In the genomic region with DNA sequence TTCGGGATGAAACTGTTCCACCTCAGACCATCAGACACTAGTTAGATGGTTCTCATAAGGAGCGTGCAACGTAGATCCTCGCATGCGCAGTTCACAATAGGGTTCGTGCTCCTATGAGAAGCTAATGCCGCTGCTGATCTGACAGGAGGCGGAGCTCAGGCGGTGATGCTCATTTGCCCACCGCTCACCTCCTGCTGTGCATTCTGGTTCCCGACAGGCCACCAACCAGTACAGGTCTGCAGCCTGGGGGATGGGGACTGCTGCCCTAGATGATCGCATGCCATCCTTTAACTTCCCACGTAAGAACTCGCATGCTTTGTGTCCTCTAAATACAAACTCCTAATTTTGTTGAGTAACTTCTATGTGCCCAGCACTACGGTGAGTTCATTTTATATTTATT, we compare ENCODE assay signal across 16 cellular contexts.
DNase-seq lines count a peak whose midpoint lies in the region; ATAC-seq and TF ChIP-seq lines count a peak whose summit lies in the region.
"Had no signal": no experiment of that assay in that cellular context is flagged by ENCODE, and none has a peak within 500 bp of the region (broad histone marks: within the 10 kb centered on the region; RNA-seq: fewer than 3 reads in every experiment).

No MANE protein-coding gene starts in this region.

- H3K79me1 ChIP-seq in mesendoderm (ENCODE audit: low read length) = no peaks in the 10 kb centered on the region

- no peak overlapping the region for H3K4me3 ChIP-seq in esophagus muscularis mucosa
- H3K4me3 ChIP-seq in mesendoderm (ENCODE audit: low read length) = no peak overlapping the region
- H3K4me3 ChIP-seq: GM12878 had no signal

- H3K79me2 ChIP-seq in mesendoderm (ENCODE audit: control insufficient read depth, insufficient read depth, low read length) = no peaks in the 10 kb centered on the region

- H3K9me3 Mint-ChIP-seq in WTC11 = no peaks in the 10 kb centered on the region
- H3K9me3 Mint-ChIP-seq: CD4-positive, alpha-beta memory T cell; H9 had no signal

- H3K9ac ChIP-seq in mesendoderm (ENCODE audit: low read length) = no peak overlapping the region

- no peak overlapping the region for H3K18ac ChIP-seq in mesendoderm (ENCODE audit: low read length)

- H2BK120ac ChIP-seq in mesendoderm (ENCODE audit: low read depth, low read length) = no peak overlapping the region

- 85% methylated on average over 15 of the region's 15 CpGs for WGBS in esophagus muscularis mucosa
- no CpG with 5 or more reads among the region's 15 CpGs for WGBS in mesendoderm (ENCODE audit: extremely low coverage, insufficient coverage, low lambda C conversion rate)

- H2AK5ac ChIP-seq in mesendoderm (ENCODE audit: low read length) = no peak overlapping the region

- H2BK5ac ChIP-seq in mesendoderm (ENCODE audit: low read length) = no peak overlapping the region

- CTCF ChIA-PET in WTC11 (lab: Charles Lee) = interaction anchor here (1.0 to 4.0 kb wide), 6 partner anchors 47 to 518 kb away, joined by 3 to 19 read pairs (median 6); no protein-coding TSS in a partner anchor

- POLR2A ChIA-PET in WTC11 (lab: Charles Lee) = no interaction called here

- peaks cover 22% of the 10 kb centered on the region for H3K4me1 Mint-ChIP-seq in WTC11
- H3K4me1 Mint-ChIP-seq: CD4-positive, alpha-beta memory T cell had no signal

- ATAC-seq in WTC11 (peak; percentile 51), GM18909 (IDR thresholded peaks at IDR 0.05; ENCODE audit: poor library complexity, unreplicated experiment) (no peak), HG03354 (IDR thresholded peaks at IDR 0.05; ENCODE audit: poor library complexity, severe bottlenecking, unreplicated experiment) (no peak)
- ATAC-seq: GM12878, HCT116 had no signal

- no peak overlapping the region for H3K27ac ChIP-seq in esophagus muscularis mucosa (replicated peaks in 1 of 4)
- H3K27ac ChIP-seq in mesendoderm (ENCODE audit: low read depth, low read length) = no peak overlapping the region

- H3K4me3 Mint-ChIP-seq in WTC11 = no peak overlapping the region
- H3K4me3 Mint-ChIP-seq: CD4-positive, alpha-beta memory T cell; H9 had no signal

- no peak overlapping the region for H4K5ac ChIP-seq in mesendoderm (ENCODE audit: low read length)

- no peak overlapping the region for H4K8ac ChIP-seq in mesendoderm (ENCODE audit: low read depth, low read length)

- no peak overlapping the region for H3K23ac ChIP-seq in mesendoderm (ENCODE audit: low read length)

- H3K4me1 ChIP-seq in esophagus muscularis mucosa (peaks cover 0 to 12% (median 10%) of the 10 kb centered on the region in 4 donors), mesendoderm (ENCODE audit: control insufficient read depth, low read depth, low read length) (no peaks in the 10 kb centered on the region)
- H3K4me1 ChIP-seq: Caco-2 had no signal

- DNase-seq in ELF-1 (ENCODE audit: low read depth, low spot score) = peak; percentile 49
- peak; percentile 52 for DNase-seq in WTC11 (ENCODE audit: low spot score)
- peak; percentile 75 for DNase-seq in esophagus muscularis mucosa (ENCODE audit: extremely low spot score)
- peak; percentile 8 for DNase-seq in mesendoderm
- no peak for DNase-seq in NCI-H345 (lab: John Stamatoyannopoulos, UW)
- DNase-seq: C1 segment of cervical spinal cord; Caco-2; CD4-positive, alpha-beta memory T cell; DMS153; DND-41; GDM1; H9 had no signal

- H3K9me3 ChIP-seq in esophagus muscularis mucosa = no peaks in the 10 kb centered on the region
- H3K9me3 ChIP-seq: Caco-2 had no signal

- no peak for TF ChIP-seq CTCF in WTC11 (IDR thresholded peaks at IDR 0.05)
- TF ChIP-seq CTCF in esophagus muscularis mucosa (IDR thresholded peaks at IDR 0.05) = no peak

- H3K27ac Mint-ChIP-seq in WTC11 = no peak overlapping the region; the same call in 1 of the 2 replicates
- H3K27ac Mint-ChIP-seq: CD4-positive, alpha-beta memory T cell; H9 had no signal

- no peak for TF ChIP-seq POLR2A in esophagus muscularis mucosa (IDR thresholded peaks at IDR 0.05; ENCODE audit: low read depth)

- H3K27me3 ChIP-seq in esophagus muscularis mucosa = no peaks in the 10 kb centered on the region
- no peaks in the 10 kb centered on the region for H3K27me3 ChIP-seq in mesendoderm (ENCODE audit: insufficient read depth, low read length, poor library complexity)

- no peaks in the 10 kb centered on the region for H3K36me3 Mint-ChIP-seq in WTC11
- H3K36me3 Mint-ChIP-seq: CD4-positive, alpha-beta memory T cell had no signal

- H3K4ac ChIP-seq in mesendoderm (ENCODE audit: low read depth, low read length) = no peak overlapping the region

- no peak overlapping the region for H2BK15ac ChIP-seq in mesendoderm (replicated peaks; ENCODE audit: low read depth)

- H3K27me3 Mint-ChIP-seq in WTC11 (ENCODE audit: low read depth) = no peaks in the 10 kb centered on the region

- H3K36me3 ChIP-seq in esophagus muscularis mucosa (no peaks in the 10 kb centered on the region), mesendoderm (ENCODE audit: control insufficient read depth, insufficient read depth, low read length) (no peaks in the 10 kb centered on the region)

- intact Hi-C loops in esophagus muscularis mucosa (cut with DNase I) = no loop called here

- no peak for TF ChIP-seq EP300 in esophagus muscularis mucosa (IDR thresholded peaks at IDR 0.05)

- H3K4me2 ChIP-seq in mesendoderm (ENCODE audit: low read length) = no peak overlapping the region

- no peak overlapping the region for H3K56ac ChIP-seq in mesendoderm (ENCODE audit: low read length)

TF ChIP-seq in WTC11, 78 proteins besides CTCF, POLR2A, EP300 and RAD21:
- no peak for TF ChIP-seq NFATC4 (CRISPR knock-in tag; IDR thresholded peaks at IDR 0.05)
- TF ChIP-seq, protein P1, sequence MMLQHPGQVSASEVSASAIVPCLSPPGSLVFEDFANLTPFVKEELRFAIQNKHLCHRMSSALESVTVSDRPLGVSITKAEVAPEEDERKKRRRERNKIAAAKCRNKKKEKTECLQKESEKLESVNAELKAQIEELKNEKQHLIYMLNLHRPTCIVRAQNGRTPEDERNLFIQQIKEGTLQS (CRISPR knock-in tag; conservative IDR thresholded peaks at IDR 0.05) = no peak
TF ChIP-seq in WTC11: peak in this region for 0.
